2 cellular contexts compared by ENCODE assay signal in the genomic region with DNA sequence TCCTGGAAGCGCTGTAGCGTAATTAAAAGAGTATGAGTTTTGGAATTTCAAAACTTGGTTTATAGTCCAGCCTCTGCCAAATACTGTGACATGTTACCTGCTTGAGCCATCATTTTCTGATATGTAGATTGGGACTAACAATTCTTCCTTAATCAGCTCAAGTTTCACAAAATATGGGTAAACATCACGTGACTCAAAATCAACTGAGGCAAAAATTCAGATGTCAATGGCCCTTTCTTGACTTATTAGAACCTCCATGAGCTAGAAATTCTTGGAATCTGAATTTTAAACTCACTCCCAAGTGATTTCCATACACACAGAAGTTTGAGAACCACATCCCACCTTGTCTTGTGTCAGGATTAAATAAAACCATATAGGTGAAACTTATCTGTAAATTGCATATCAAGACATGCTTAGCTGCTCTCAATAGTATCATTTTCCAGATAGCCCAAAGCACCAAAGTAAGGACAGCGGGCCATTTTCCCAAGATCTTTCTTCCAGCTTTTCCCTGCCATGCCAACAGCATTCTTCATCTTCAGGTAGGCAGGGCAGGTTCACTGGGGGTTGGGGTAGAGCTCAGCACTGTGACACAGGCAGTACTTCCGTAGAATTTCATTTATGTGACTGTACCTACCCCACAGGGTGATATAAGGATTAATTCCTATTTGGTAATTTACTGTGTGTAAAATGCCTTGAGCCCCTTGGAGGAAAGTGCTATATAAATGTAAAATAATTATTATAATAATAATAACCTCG.
TF ChIP-seq lines count a peak whose summit lies in the region.

No MANE protein-coding gene starts in this region.

TF ChIP-seq in IMR-90, 13 proteins besides CTCF, POLR2A, EP300 and RAD21:
- no peak for TF ChIP-seq MXI1 (IDR thresholded peaks at IDR 0.05; ENCODE audit: borderline replicate concordance, low read depth, low read length)
- no peak for TF ChIP-seq NFE2L2 (IDR thresholded peaks at IDR 0.05; ENCODE audit: low read depth, low read length)
- TF ChIP-seq, protein P1, sequence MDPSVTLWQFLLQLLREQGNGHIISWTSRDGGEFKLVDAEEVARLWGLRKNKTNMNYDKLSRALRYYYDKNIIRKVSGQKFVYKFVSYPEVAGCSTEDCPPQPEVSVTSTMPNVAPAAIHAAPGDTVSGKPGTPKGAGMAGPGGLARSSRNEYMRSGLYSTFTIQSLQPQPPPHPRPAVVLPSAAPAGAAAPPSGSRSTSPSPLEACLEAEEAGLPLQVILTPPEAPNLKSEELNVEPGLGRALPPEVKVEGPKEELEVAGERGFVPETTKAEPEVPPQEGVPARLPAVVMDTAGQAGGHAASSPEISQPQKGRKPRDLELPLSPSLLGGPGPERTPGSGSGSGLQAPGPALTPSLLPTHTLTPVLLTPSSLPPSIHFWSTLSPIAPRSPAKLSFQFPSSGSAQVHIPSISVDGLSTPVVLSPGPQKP (IDR thresholded peaks at IDR 0.05; ENCODE audit: borderline replicate concordance, low read depth, low read length) = no peak
TF ChIP-seq in IMR-90: peak in this region for 0.

TF ChIP-seq in neural cell, 6 proteins besides CTCF, POLR2A, EP300 and RAD21:
- TF ChIP-seq EZH2 (IDR thresholded peaks at IDR 0.05; ENCODE audit: borderline replicate concordance, insufficient read depth, low read length, poor library complexity, severe bottlenecking) = no peak
- TF ChIP-seq SMC3 (conservative IDR thresholded peaks at IDR 0.05; ENCODE audit: poor library complexity) = no peak
- TF ChIP-seq POLR2AphosphoS5 (IDR thresholded peaks at IDR 0.05) = no peak
- TF ChIP-seq, protein P2, sequence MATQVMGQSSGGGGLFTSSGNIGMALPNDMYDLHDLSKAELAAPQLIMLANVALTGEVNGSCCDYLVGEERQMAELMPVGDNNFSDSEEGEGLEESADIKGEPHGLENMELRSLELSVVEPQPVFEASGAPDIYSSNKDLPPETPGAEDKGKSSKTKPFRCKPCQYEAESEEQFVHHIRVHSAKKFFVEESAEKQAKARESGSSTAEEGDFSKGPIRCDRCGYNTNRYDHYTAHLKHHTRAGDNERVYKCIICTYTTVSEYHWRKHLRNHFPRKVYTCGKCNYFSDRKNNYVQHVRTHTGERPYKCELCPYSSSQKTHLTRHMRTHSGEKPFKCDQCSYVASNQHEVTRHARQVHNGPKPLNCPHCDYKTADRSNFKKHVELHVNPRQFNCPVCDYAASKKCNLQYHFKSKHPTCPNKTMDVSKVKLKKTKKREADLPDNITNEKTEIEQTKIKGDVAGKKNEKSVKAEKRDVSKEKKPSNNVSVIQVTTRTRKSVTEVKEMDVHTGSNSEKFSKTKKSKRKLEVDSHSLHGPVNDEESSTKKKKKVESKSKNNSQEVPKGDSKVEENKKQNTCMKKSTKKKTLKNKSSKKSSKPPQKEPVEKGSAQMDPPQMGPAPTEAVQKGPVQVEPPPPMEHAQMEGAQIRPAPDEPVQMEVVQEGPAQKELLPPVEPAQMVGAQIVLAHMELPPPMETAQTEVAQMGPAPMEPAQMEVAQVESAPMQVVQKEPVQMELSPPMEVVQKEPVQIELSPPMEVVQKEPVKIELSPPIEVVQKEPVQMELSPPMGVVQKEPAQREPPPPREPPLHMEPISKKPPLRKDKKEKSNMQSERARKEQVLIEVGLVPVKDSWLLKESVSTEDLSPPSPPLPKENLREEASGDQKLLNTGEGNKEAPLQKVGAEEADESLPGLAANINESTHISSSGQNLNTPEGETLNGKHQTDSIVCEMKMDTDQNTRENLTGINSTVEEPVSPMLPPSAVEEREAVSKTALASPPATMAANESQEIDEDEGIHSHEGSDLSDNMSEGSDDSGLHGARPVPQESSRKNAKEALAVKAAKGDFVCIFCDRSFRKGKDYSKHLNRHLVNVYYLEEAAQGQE (IDR thresholded peaks at IDR 0.05; ENCODE audit: borderline replicate concordance) = no peak
- TF ChIP-seq TAF1 (IDR thresholded peaks at IDR 0.05; ENCODE audit: low read depth) = no peak
- TF ChIP-seq MXI1 (conservative IDR thresholded peaks at IDR 0.05; ENCODE audit: poor library complexity, severe bottlenecking) = no peak
